In genomic region chr13:63389756-63390155, GRCh38 we compare ENCODE assay signal across 28 cellular contexts.
"Had no signal": no experiment of that assay in that cellular context is flagged by ENCODE, and none has a peak within 500 bp of the region (broad histone marks: within the 10 kb centered on the region; RNA-seq: fewer than 3 reads in every experiment).

No MANE protein-coding gene starts in this region.

- FAIRE-seq: islet of Langerhans, urothelium cell line had no signal

- H3K9me3 ChIP-seq: left lung, lower lobe of right lung, pancreas, prostate gland, sigmoid colon, suprapubic skin, thoracic aorta, tibial artery, upper lobe of right lung had no signal

- H2AFZ ChIP-seq: neural progenitor cell had no signal

- H3K27me3 ChIP-seq: left lung, neural progenitor cell, pancreas, sigmoid colon, spleen, suprapubic skin, tibial artery, upper lobe of right lung had no signal

- H3K27ac ChIP-seq: left lung, lower lobe of right lung, neural progenitor cell, pancreas, prostate gland, sigmoid colon, spleen, suprapubic skin, thoracic aorta, tibial artery, upper lobe of right lung had no signal

- H3K4me2 ChIP-seq: neural progenitor cell had no signal

- H3K4me3 ChIP-seq: left lung, lower lobe of right lung, neural progenitor cell, pancreas, prostate gland, sigmoid colon, spleen, suprapubic skin, thoracic aorta, tibial artery, upper lobe of right lung had no signal

- ATAC-seq: left colon; left lung; lower lobe of right lung; naive thymus-derived CD8-positive, alpha-beta T cell; pancreas; right cardiac atrium; stimulated activated effector memory CD8-positive, alpha-beta T cell treated with anti-CD3 and anti-CD28 coated beads, Interleukin-12 subunit alpha, Interleukin-12 subunit beta, amount 100 ng/mL, for 72 hours; upper lobe of right lung had no signal

- H3K4me1 ChIP-seq: left lung, lower lobe of right lung, neural progenitor cell, pancreas, prostate gland, sigmoid colon, spleen, suprapubic skin, tibial artery, upper lobe of right lung had no signal

- DNase-seq: hippocampal formation; immature natural killer cell; kidney; left colon; left lung; lower lobe of right lung; mammary epithelial cell; mesenchymal stem cell; naive thymus-derived CD8-positive, alpha-beta T cell; pancreas; posterior cingulate gyrus; retina; right cardiac atrium; sigmoid colon; small intestine; spleen; stimulated activated CD4-positive, alpha-beta T cell treated with anti-CD3 and anti-CD28 coated beads, Interleukin-4, amount 100 ng/mL, for 24 hours; stimulated activated naive CD4-positive, alpha-beta T cell; tibial artery; trophoblast cell; upper lobe of right lung had no signal

- H3K36me3 ChIP-seq: left lung, lower lobe of right lung, neural progenitor cell, pancreas, prostate gland, sigmoid colon, spleen, suprapubic skin, thoracic aorta, tibial artery, upper lobe of right lung had no signal

- H3K9ac ChIP-seq: neural progenitor cell had no signal
